Comparison of ENCODE assay signal across 13 cellular contexts in genomic region chr3:133881987-133882825, GRCh38. TPM values are rescaled to one million over a fixed set of nuclear protein-coding genes. Genes with fewer than 3 reads are reported as not detected.
A peak's percentile ranks its signal among the peaks of the same experiment; 100 is the strongest.
DNase-seq lines count a peak whose midpoint lies in the region; ATAC-seq and TF ChIP-seq lines count a peak whose summit lies in the region.
"Had no signal": no experiment of that assay in that cellular context is flagged by ENCODE, and none has a peak within 500 bp of the region (broad histone marks: within the 10 kb centered on the region; RNA-seq: fewer than 3 reads in every experiment).

No MANE protein-coding gene starts in this region.

- no peak overlapping the region for H3K27ac ChIP-seq in right atrium auricular region
- H3K27ac ChIP-seq: thyroid gland had no signal

- ATAC-seq in left cardiac atrium (no peak), left colon (peak; percentile 96), SK-N-SH treated with all-trans-retinoic acid at 6 μM for 48 hours (no peak), GM19467 (IDR thresholded peaks at IDR 0.05; ENCODE audit: unreplicated experiment) (no peak)
- ATAC-seq: WTC11 had no signal

- H3K9me3 Mint-ChIP-seq in activated CD4-positive, alpha-beta memory T cell treated with anti-CD3 and anti-CD28 coated beads, Interleukin-2, amount 10 ng/mL, durations not matched to agents 7 days and 5 days, result peaks cover 5% of the 10 kb centered on the region

- peaks cover 0 to 15% of the 10 kb centered on the region in 2 donors for H3K4me1 ChIP-seq in right atrium auricular region
- H3K4me1 ChIP-seq: thyroid gland had no signal

- POLR2A ChIA-PET in activated CD4-positive, alpha-beta memory T cell treated with anti-CD3 and anti-CD28 coated beads, Interleukin-2, amount 10 ng/mL, durations not matched to agents 7 days and 5 days (lab: Charles Lee), result no interaction called here

- no peaks in the 10 kb centered on the region for H3K36me3 Mint-ChIP-seq in activated CD4-positive, alpha-beta memory T cell treated with anti-CD3 and anti-CD28 coated beads, Interleukin-2, amount 10 ng/mL, durations not matched to agents 7 days and 5 days (ENCODE audit: low read depth)

- peak overlapping the region; percentile 55 for H3K27ac Mint-ChIP-seq in activated CD4-positive, alpha-beta memory T cell treated with anti-CD3 and anti-CD28 coated beads, Interleukin-2, amount 10 ng/mL, durations not matched to agents 7 days and 5 days
- H3K27ac Mint-ChIP-seq: WTC11 had no signal

- peak; percentile 50 for DNase-seq in right atrium auricular region (ENCODE audit: low spot score)
- DNase-seq in left cardiac atrium, result no peak
- DNase-seq in activated CD4-positive, alpha-beta memory T cell treated with anti-CD3 and anti-CD28 coated beads, Interleukin-2, amount 10 ng/mL, durations not matched to agents 7 days and 5 days, result peak; percentile 32
- DNase-seq in left colon, result peak in 1 of 2 donors; percentile 9
- no peak for DNase-seq in AML-193 (lab: John Stamatoyannopoulos, UW)
- DNase-seq in SW 1271 (lab: John Stamatoyannopoulos, UW), result no peak
- DNase-seq: DND-41, NCI-H1105, occipital lobe, thyroid gland had no signal

- H3K27me3 Mint-ChIP-seq in activated CD4-positive, alpha-beta memory T cell treated with anti-CD3 and anti-CD28 coated beads, Interleukin-2, amount 10 ng/mL, durations not matched to agents 7 days and 5 days, result peaks cover 4% of the 10 kb centered on the region

- no peak overlapping the region for H3K4me3 Mint-ChIP-seq in activated CD4-positive, alpha-beta memory T cell treated with anti-CD3 and anti-CD28 coated beads, Interleukin-2, amount 10 ng/mL, durations not matched to agents 7 days and 5 days
- H3K4me3 Mint-ChIP-seq: WTC11 had no signal

- H3K27me3 ChIP-seq in right atrium auricular region, result no peaks in the 10 kb centered on the region
- H3K27me3 ChIP-seq: thyroid gland had no signal

- no peak overlapping the region for H3K4me3 ChIP-seq in right atrium auricular region
- H3K4me3 ChIP-seq: thyroid gland had no signal

- H3K36me3 ChIP-seq in right atrium auricular region, result no peaks in the 10 kb centered on the region
- H3K36me3 ChIP-seq: thyroid gland had no signal

- intact Hi-C loops in left cardiac atrium (cut with DNase I), result no loop called here
- intact Hi-C loops in left colon (cut with DNase I, micrococcal nuclease), result no loop called here

- H3K4me1 Mint-ChIP-seq in activated CD4-positive, alpha-beta memory T cell treated with anti-CD3 and anti-CD28 coated beads, Interleukin-2, amount 10 ng/mL, durations not matched to agents 7 days and 5 days, result peaks cover 34% of the 10 kb centered on the region

- CTCF ChIA-PET in activated CD4-positive, alpha-beta memory T cell treated with anti-CD3 and anti-CD28 coated beads, Interleukin-2, amount 10 ng/mL, durations not matched to agents 7 days and 5 days (lab: Charles Lee), result no interaction called here

- H3K9me3 ChIP-seq in right atrium auricular region, result peaks cover 0 to 11% of the 10 kb centered on the region in 2 donors
- H3K9me3 ChIP-seq: thyroid gland had no signal

- no peak for TF ChIP-seq CTCF in right atrium auricular region (IDR thresholded peaks at IDR 0.05)

TF ChIP-seq in SK-N-SH treated with all-trans-retinoic acid at 6 μM for 48 hours, 23 proteins besides CTCF, POLR2A, EP300 and RAD21:
- TF ChIP-seq TOX (CRISPR knock-in tag; IDR thresholded peaks at IDR 0.05; ENCODE audit: borderline replicate concordance), result no peak
- TF ChIP-seq CSDC2 (CRISPR knock-in tag; IDR thresholded peaks at IDR 0.05), result no peak
- TF ChIP-seq, protein P1, sequence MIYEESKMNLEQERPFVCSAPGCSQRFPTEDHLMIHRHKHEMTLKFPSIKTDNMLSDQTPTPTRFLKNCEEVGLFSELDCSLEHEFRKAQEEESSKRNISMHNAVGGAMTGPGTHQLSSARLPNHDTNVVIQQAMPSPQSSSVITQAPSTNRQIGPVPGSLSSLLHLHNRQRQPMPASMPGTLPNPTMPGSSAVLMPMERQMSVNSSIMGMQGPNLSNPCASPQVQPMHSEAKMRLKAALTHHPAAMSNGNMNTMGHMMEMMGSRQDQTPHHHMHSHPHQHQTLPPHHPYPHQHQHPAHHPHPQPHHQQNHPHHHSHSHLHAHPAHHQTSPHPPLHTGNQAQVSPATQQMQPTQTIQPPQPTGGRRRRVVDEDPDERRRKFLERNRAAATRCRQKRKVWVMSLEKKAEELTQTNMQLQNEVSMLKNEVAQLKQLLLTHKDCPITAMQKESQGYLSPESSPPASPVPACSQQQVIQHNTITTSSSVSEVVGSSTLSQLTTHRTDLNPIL (CRISPR knock-in tag; IDR thresholded peaks at IDR 0.05; ENCODE audit: low read depth), result no peak
- no peak for TF ChIP-seq ZNF565 (CRISPR knock-in tag; conservative IDR thresholded peaks at IDR 0.05; ENCODE audit: low read depth)
- no peak for TF ChIP-seq GLIS3 (CRISPR knock-in tag; IDR thresholded peaks at IDR 0.05)
TF ChIP-seq in SK-N-SH treated with all-trans-retinoic acid at 6 μM for 48 hours: peak in this region for 0.

RNA-seq across cellular contexts. Expression of gene RAB6B, which starts 13.5 kb away (rescaled TPM):
- total RNA-seq in right atrium auricular region (10 to 100 TPM in 1 of 2 donors, 1 to 10 TPM in 1; 9.5 to 11.5 TPM), left cardiac atrium (10 to 100 TPM; 41.4 to 41.6 TPM), left colon (1 to 10 TPM; 3.3 to 8.3 TPM)
- 1 to 10 TPM; 3.3 to 4.5 TPM for total RNA-seq in activated CD4-positive, alpha-beta memory T cell treated with anti-CD3 and anti-CD28 coated beads, Interleukin-2, amount 10 ng/mL, durations not matched to agents 7 days and 5 days

Comparison
In these comparisons a context has a peak if more than half of its experiments do, and no peak if none do; other contexts are left out.
1. DNase-seq: peak in right atrium auricular region (single experiment) and activated CD4-positive, alpha-beta memory T cell treated with anti-CD3 and anti-CD28 coated beads, Interleukin-2, amount 10 ng/mL, durations not matched to agents 7 days and 5 days (single experiment); none in left cardiac atrium (single experiment), AML-193 (0 of 2) and SW 1271 (0 of 2).